In the genomic region with DNA sequence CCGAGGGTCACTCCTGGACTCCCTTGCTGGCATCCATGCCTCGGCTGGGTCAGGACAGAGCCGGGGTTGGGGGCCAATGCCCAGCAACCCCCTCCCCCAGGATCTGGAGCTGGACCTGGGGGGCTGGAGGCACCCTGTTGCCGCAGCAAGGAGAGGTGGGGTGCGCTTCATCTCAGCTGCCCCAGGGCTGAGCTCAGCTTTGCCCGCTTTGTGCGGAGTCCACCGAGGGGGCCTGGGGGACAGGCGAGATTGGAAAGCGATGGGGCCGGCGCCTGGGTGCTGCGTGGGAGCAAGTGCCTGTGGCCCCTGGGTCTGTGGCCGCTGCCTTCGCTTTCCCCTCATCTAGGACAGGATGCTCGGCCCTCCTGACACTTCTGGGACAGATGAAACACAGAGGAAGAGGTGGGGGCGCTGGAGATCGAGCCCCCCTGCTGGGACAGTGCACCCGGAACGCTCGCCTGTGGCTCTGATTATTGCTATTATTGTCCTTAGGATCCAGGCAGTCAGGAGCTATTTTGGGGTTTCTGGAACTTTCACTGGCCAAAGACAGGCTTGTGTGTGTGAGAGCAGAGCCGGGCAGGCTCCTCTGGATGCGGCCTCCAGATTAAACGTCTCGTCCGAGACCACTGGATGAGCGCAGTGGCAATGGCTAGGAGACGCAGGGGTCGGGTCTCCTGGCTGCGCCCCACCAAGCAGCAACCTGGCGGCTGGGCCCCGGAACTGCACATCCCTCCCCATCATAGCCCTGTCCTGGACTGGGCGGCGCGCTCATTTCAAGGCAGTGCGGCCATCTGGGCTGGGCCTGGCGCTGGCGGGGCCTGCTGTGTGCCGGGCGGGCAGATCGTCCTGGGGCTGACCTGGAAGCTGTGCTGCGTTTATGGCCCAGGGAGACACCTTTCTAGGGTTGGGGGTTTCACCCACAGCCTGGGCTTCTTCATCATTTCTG, we compare ENCODE assay signal across 29 cellular contexts. TPM values are rescaled to one million over a fixed set of nuclear protein-coding genes. Genes with fewer than 3 reads are reported as not detected.
"Had no signal": no experiment of that assay in that cellular context is flagged by ENCODE, and none has a peak within 500 bp of the region (broad histone marks: within the 10 kb centered on the region; RNA-seq: fewer than 3 reads in every experiment).

No MANE protein-coding gene starts in this region.

- H3K4me3 Mint-ChIP-seq: activated naive CD8-positive, alpha-beta T cell; mesothelial cell of epicardium; naive B cell; nephron progenitor cell; stimulated activated naive B cell treated with anti-CD40 and anti-IgM and Interleukin-4, amounts not matched to agents 10 μg/mL and 1 μg/mL and 100 μg/mL, for 72 hours; T-helper 1 cell treated with Interleukin-12 subunit alpha and Interleukin-12 subunit beta and Interleukin-4 antibody, amounts not matched to agents 30 μg/mL and 1 μg/mL, for 36 hours had no signal

- H3K4me2 ChIP-seq: SK-N-SH, smooth muscle cell had no signal

- H3K27ac ChIP-seq: adrenal gland, ovary, uterus, VCaP had no signal

- H3K9me3 ChIP-seq: adrenal gland, ovary, SK-N-SH, uterus had no signal

- H3K36me3 Mint-ChIP-seq: activated naive CD8-positive, alpha-beta T cell; mesothelial cell of epicardium; naive B cell; stimulated activated naive B cell treated with anti-CD40 and anti-IgM and Interleukin-4, amounts not matched to agents 10 μg/mL and 1 μg/mL and 100 μg/mL, for 72 hours; type B pancreatic cell had no signal

- H3K36me3 ChIP-seq: adrenal gland, ovary, uterus had no signal

- H3K4me3 ChIP-seq: adrenal gland, ovary, smooth muscle cell, uterus had no signal

- H3K27ac Mint-ChIP-seq: activated naive CD8-positive, alpha-beta T cell; mesothelial cell of epicardium; naive B cell; nephron progenitor cell; progenitor cell of endocrine pancreas; stimulated activated naive B cell treated with anti-CD40 and anti-IgM and Interleukin-4, amounts not matched to agents 10 μg/mL and 1 μg/mL and 100 μg/mL, for 72 hours; T-helper 1 cell treated with Interleukin-12 subunit alpha and Interleukin-12 subunit beta and Interleukin-4 antibody, amounts not matched to agents 30 μg/mL and 1 μg/mL, for 36 hours; type B pancreatic cell had no signal

- H3K9me2 ChIP-seq: SK-N-SH had no signal

- H3K4me1 ChIP-seq: adrenal gland, uterus had no signal

- H3K4me1 Mint-ChIP-seq: mesothelial cell of epicardium, naive B cell had no signal

- ATAC-seq: activated CD4-positive, CD25-positive, alpha-beta regulatory T cell treated with anti-CD3 and anti-CD28 coated beads, Interleukin-2, amount 50 U/mL, for 24 hours; stimulated activated naive B cell treated with anti-CD40 and anti-IgM and Interleukin-4, amounts not matched to agents 10 μg/mL and 1 μg/mL and 100 μg/mL, for 72 hours had no signal

- H3K27me3 Mint-ChIP-seq: activated naive CD8-positive, alpha-beta T cell; progenitor cell of endocrine pancreas had no signal

- H3K9me3 Mint-ChIP-seq: mesothelial cell of epicardium; naive B cell; nephron progenitor cell; stimulated activated naive B cell treated with anti-CD40 and anti-IgM and Interleukin-4, amounts not matched to agents 10 μg/mL and 1 μg/mL and 100 μg/mL, for 72 hours; T-helper 1 cell treated with Interleukin-12 subunit alpha and Interleukin-12 subunit beta and Interleukin-4 antibody, amounts not matched to agents 30 μg/mL and 1 μg/mL, for 36 hours; type B pancreatic cell had no signal

- DNase-seq: activated CD4-positive, alpha-beta T cell treated with anti-CD3 and anti-CD28 coated beads for 48 hours; activated CD4-positive, alpha-beta T cell treated with anti-CD3 and anti-CD28 coated beads, Interleukin-2, amount 50 U/mL, for 48 hours; activated CD8-positive, alpha-beta memory T cell treated with anti-CD3 and anti-CD28 coated beads for 24 hours; activated effector memory CD4-positive, alpha-beta T cell treated with Interleukin-2 at 50 U/mL for 16 hours; activated naive CD4-positive, alpha-beta T cell treated with Interleukin-2 at 50 U/mL for 16 hours; adrenal gland; central memory CD4-positive, alpha-beta T cell; dermis blood vessel endothelial cell; effector CD8-positive, alpha-beta T cell; foreskin fibroblast; naive B cell; nephron progenitor cell; ovary; SK-N-SH; stimulated activated CD4-positive, alpha-beta T cell treated with anti-CD3 and anti-CD28 coated beads, Interleukin-1b, Interleukin-23, amount 100 ng/mL, for 48 hours; stimulated activated CD4-positive, alpha-beta T cell treated with anti-CD3 and anti-CD28 coated beads, Interleukin-4, amount 100 ng/mL, for 4 hours; stimulated activated CD8-positive, alpha-beta memory T cell treated with anti-CD3 and anti-CD28 coated beads, Interleukin-4, amount 100 ng/mL, for 48 hours; stimulated activated naive B cell treated with anti-CD40 and anti-IgM and Interleukin-4, amounts not matched to agents 10 μg/mL and 1 μg/mL and 100 μg/mL, for 72 hours; SW 1271; T-helper 9 cell; uterus had no signal

- H3K27me3 ChIP-seq: adrenal gland, ovary, uterus had no signal

RNA-seq across cellular contexts. Expression of a gene that starts 13.8 kb away (rescaled TPM):
- total RNA-seq: dermis blood vessel endothelial cell had no signal
- polyA plus RNA-seq: SK-N-SH had no signal
